20 cellular contexts compared by ENCODE assay signal in the genomic region with DNA sequence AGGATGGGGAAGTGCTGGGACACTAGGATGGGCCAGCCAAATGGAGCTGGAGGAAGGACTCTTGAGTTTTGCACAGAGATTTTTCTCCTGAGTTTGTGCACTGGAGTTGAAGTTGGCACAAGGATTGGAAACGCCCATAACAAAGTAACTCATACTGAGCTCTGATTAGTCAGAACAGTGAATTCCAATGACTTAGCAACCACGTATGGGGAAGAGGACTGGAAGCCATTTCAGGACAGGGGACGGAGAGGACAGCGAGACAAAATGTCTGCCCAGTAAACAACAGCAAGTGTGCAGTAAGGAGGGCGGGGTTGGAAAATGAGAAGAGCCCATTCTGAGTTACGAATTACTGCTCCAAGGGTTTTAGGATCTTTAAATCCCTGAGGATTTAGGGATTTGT. TPM values are rescaled to one million over a fixed set of nuclear protein-coding genes. Genes with fewer than 3 reads are reported as not detected.
DNase-seq lines count a peak whose midpoint lies in the region; ATAC-seq and TF ChIP-seq lines count a peak whose summit lies in the region.
"Had no signal": no experiment of that assay in that cellular context is flagged by ENCODE, and none has a peak within 500 bp of the region (broad histone marks: within the 10 kb centered on the region; RNA-seq: fewer than 3 reads in every experiment).

No MANE protein-coding gene starts in this region.

- no peak overlapping the region for H2BK120ac ChIP-seq in mesenchymal stem cell (ENCODE audit: low read depth, low read length)

- H3K18ac ChIP-seq in mesenchymal stem cell (ENCODE audit: low read depth in 1 of 2, low read length in 2 of 2) = no peak overlapping the region

- no peak overlapping the region for H2BK12ac ChIP-seq in mesenchymal stem cell (ENCODE audit: low read length in 2 of 2)

- no peak overlapping the region for H2AFZ ChIP-seq in mesenchymal stem cell (ENCODE audit: low read depth, low read length)

- no peak for ATAC-seq in HG02840 (IDR thresholded peaks at IDR 0.05; ENCODE audit: low FRiP score, unreplicated experiment)
- no peak for ATAC-seq in GM19324 (IDR thresholded peaks at IDR 0.05; ENCODE audit: low FRiP score, unreplicated experiment)
- ATAC-seq in GM18868 (IDR thresholded peaks at IDR 0.05; ENCODE audit: unreplicated experiment) = no peak
- no peak for ATAC-seq in GM18502 (IDR thresholded peaks at IDR 0.05; ENCODE audit: poor library complexity, unreplicated experiment)
- ATAC-seq: activated CD8-positive, alpha-beta T cell treated with anti-CD3 and anti-CD28 coated beads for 36 hours; psoas muscle; stimulated activated effector memory CD8-positive, alpha-beta T cell treated with anti-CD3 and anti-CD28 coated beads, Interleukin-12 subunit alpha, Interleukin-12 subunit beta, amount 100 ng/mL, for 72 hours had no signal

- 76% methylated on average over 4 of the region's 6 CpGs for WGBS in mesenchymal stem cell

- no peak overlapping the region for H3K23ac ChIP-seq in mesenchymal stem cell (ENCODE audit: low read length in 2 of 2)

- H2AK5ac ChIP-seq in mesenchymal stem cell (ENCODE audit: low read length, severe bottlenecking) = no peak overlapping the region

- DNase-seq in ELR (ENCODE audit: low read depth) = peak; percentile 74
- DNase-seq in NCI-H524 (lab: John Stamatoyannopoulos, UW) = peak; percentile 29 to 65
- peak; percentile 39 for DNase-seq in choroid plexus epithelial cell (ENCODE audit: low read depth)
- DNase-seq in mesenchymal stem cell = no peak
- DNase-seq: activated CD8-positive, alpha-beta T cell treated with anti-CD3 and anti-CD28 coated beads for 36 hours; activated T-cell treated with anti-CD3 and anti-CD28 coated beads, Interleukin-2, amount 50 U/mL, for 48 hours; caudate nucleus; effector CD4-positive, alpha-beta T cell; immature natural killer cell; nephron progenitor cell; psoas muscle; RPMI8226; spleen had no signal

- no peak overlapping the region for H3K27ac ChIP-seq in mesenchymal stem cell (ENCODE audit: low read length, poor library complexity, severe bottlenecking)
- H3K27ac ChIP-seq: C4-2B, psoas muscle, spleen, tibial nerve had no signal

- H3K27me3 ChIP-seq in mesenchymal stem cell (ENCODE audit: control insufficient read depth in 1 of 2, insufficient read depth in 1 of 2, low read length in 2 of 2) = peaks cover 0 to 46% of the 10 kb centered on the region in 2 experiments

- H3K79me1 ChIP-seq in mesenchymal stem cell (replicated peaks; ENCODE audit: low read length, poor library complexity, severe bottlenecking) = no peaks in the 10 kb centered on the region

- H3K4me3 ChIP-seq in choroid plexus epithelial cell (ENCODE audit: low read depth, low read length) (no peak overlapping the region), mesenchymal stem cell (ENCODE audit: insufficient read depth in 1 of 2, low read depth in 1 of 2, low read length in 2 of 2) (no peak overlapping the region)
- H3K4me3 ChIP-seq: psoas muscle, spleen, tibial nerve had no signal

- H4K8ac ChIP-seq in mesenchymal stem cell (ENCODE audit: low read length) = no peak overlapping the region

- no peak overlapping the region for H3K4ac ChIP-seq in mesenchymal stem cell (ENCODE audit: low read depth in 1 of 2, low read length in 2 of 2)

- H3K14ac ChIP-seq in mesenchymal stem cell (ENCODE audit: low read length in 2 of 2) = no peak overlapping the region

- no peaks in the 10 kb centered on the region for H3K36me3 ChIP-seq in mesenchymal stem cell (ENCODE audit: control insufficient read depth in 1 of 2, insufficient read depth in 2 of 2, low read depth in 1 of 2, low read length in 2 of 2)
- H3K36me3 ChIP-seq: spleen, tibial nerve had no signal

- no peak overlapping the region for H4K91ac ChIP-seq in mesenchymal stem cell (ENCODE audit: low read length)

- H3K4me1 ChIP-seq in mesenchymal stem cell (ENCODE audit: control insufficient read depth, insufficient read depth, low read depth, low read length) = peaks cover 6% of the 10 kb centered on the region
- H3K4me1 ChIP-seq: spleen had no signal

- peak overlapping the region; percentile 47 for H3K9ac ChIP-seq in mesenchymal stem cell (ENCODE audit: low read length)

- no peaks in the 10 kb centered on the region for H3K9me3 ChIP-seq in mesenchymal stem cell (ENCODE audit: control insufficient read depth, low read length)
- H3K9me3 ChIP-seq: psoas muscle, spleen, tibial nerve had no signal

- no peak for TF ChIP-seq CTCF in choroid plexus epithelial cell (conservative IDR thresholded peaks at IDR 0.05; ENCODE audit: low read depth, low read length)

- H2BK5ac ChIP-seq in mesenchymal stem cell (ENCODE audit: low read depth, low read length, poor library complexity, severe bottlenecking) = no peak overlapping the region

- no peak overlapping the region for H3K4me2 ChIP-seq in mesenchymal stem cell (ENCODE audit: low read length, poor library complexity, severe bottlenecking)

- no peak overlapping the region for H2BK15ac ChIP-seq in mesenchymal stem cell (ENCODE audit: low read depth, poor library complexity, severe bottlenecking)

RNA-seq across cellular contexts. Expression of gene RIPPLY1, which starts 5.9 kb away (rescaled TPM):
- polyA plus RNA-seq in mesenchymal stem cell (2013, experiment 1 of 2) = not detected
- not detected for polyA plus RNA-seq in mesenchymal stem cell (2013, experiment 2 of 2)
- polyA plus RNA-seq: immature natural killer cell, spleen had no signal

RNA-seq across cellular contexts. Expression of gene CLDN2, which starts 22.9 kb away (rescaled TPM):
- polyA plus RNA-seq in mesenchymal stem cell (2013, experiment 1 of 2) = not detected
- polyA plus RNA-seq in mesenchymal stem cell (2013, experiment 2 of 2) = not detected
- polyA plus RNA-seq: immature natural killer cell, spleen had no signal
